Comparison of ENCODE assay signal across 8 cellular contexts in genomic region chr11:122853971-122854446, GRCh38. TPM values are rescaled to one million over a fixed set of nuclear protein-coding genes. Genes with fewer than 3 reads are reported as not detected.
DNase-seq lines count a peak whose midpoint lies in the region; ATAC-seq, FAIRE-seq and TF ChIP-seq lines count a peak whose summit lies in the region.

No MANE protein-coding gene starts in this region.

- H3K4me1 ChIP-seq in Loucy (ENCODE audit: insufficient read depth, low read length, poor library complexity, severe bottlenecking): peaks cover 50% of the 10 kb centered on the region
- no peaks in the 10 kb centered on the region for H3K4me1 ChIP-seq in ascending aorta
- H3K4me1 ChIP-seq in small intestine (ENCODE audit: control insufficient read depth in 2 of 2, insufficient read depth in 1 of 2, low read depth in 1 of 2, low read length in 1 of 2): no peaks in the 10 kb centered on the region

- H3K9me2 ChIP-seq in Loucy (replicated peaks; ENCODE audit: low read depth, low read length): no peaks in the 10 kb centered on the region

- 31 to 36% (median 36%) methylated on average over 3 of the region's 3 CpGs for WGBS in small intestine, 3 donors

- H4K20me1 ChIP-seq in Loucy (ENCODE audit: insufficient read depth, low read length, poor library complexity, severe bottlenecking): no peaks in the 10 kb centered on the region

- ATAC-seq in GM19463 (IDR thresholded peaks at IDR 0.05; ENCODE audit: unreplicated experiment): no peak

- H3K36me3 ChIP-seq in Loucy (ENCODE audit: insufficient read depth, low read length) (no peaks in the 10 kb centered on the region), ascending aorta (no peaks in the 10 kb centered on the region), small intestine (ENCODE audit: control insufficient read depth in 2 of 2, insufficient read depth in 2 of 2, low read length in 2 of 2) (no peaks in the 10 kb centered on the region)

- H2AFZ ChIP-seq in Loucy (ENCODE audit: low read length): peak overlapping the region; percentile 84

- peak; percentile 84 for TF ChIP-seq CTCF in Loucy (conservative IDR thresholded peaks at IDR 0.05; ENCODE audit: low read length)
- TF ChIP-seq CTCF in ascending aorta (IDR thresholded peaks at IDR 0.05): peak; percentile 28 to 65 (median 49)

- H3K4me3 ChIP-seq in Loucy (ENCODE audit: low read length, poor library complexity, severe bottlenecking) (no peak overlapping the region), ascending aorta (no peak overlapping the region), small intestine (ENCODE audit: low read depth in 1 of 2, low read length in 2 of 2) (no peak overlapping the region)

- H3K9me3 ChIP-seq in Loucy (ENCODE audit: insufficient read depth, low read depth, low read length): no peaks in the 10 kb centered on the region
- no peaks in the 10 kb centered on the region for H3K9me3 ChIP-seq in ascending aorta
- H3K9me3 ChIP-seq in small intestine (ENCODE audit: control insufficient read depth, low read depth): no peaks in the 10 kb centered on the region

- no peaks in the 10 kb centered on the region for H3K79me2 ChIP-seq in Loucy (ENCODE audit: insufficient read depth, low read length)

- no peak overlapping the region for H3K27ac ChIP-seq in ascending aorta
- no peak overlapping the region for H3K27ac ChIP-seq in small intestine (ENCODE audit: low read depth in 1 of 2, low read length in 1 of 2)

- peak overlapping the region; percentile 28 for H3K4me2 ChIP-seq in Loucy (ENCODE audit: low read depth, low read length, poor library complexity, severe bottlenecking)

- DNase-seq in activated CD8-positive, alpha-beta memory T cell treated with anti-CD3 and anti-CD28 coated beads, Interleukin-2, amount 50 U/mL, for 1 hour (ENCODE audit: extremely low read depth): peak; percentile 39
- DNase-seq in activated CD8-positive, alpha-beta memory T cell treated with anti-CD3 and anti-CD28 coated beads for 24 hours: no peak
- peak; percentile 64 for DNase-seq in RCC 7860 (ENCODE audit: low spot score)
- DNase-seq in ascending aorta (ENCODE audit: low spot score in 2 of 2): no peak
- peak; percentile 75 for DNase-seq in iPS DF 19.7 (ENCODE audit: low read depth, low spot score)
- DNase-seq in small intestine: peak; percentile 69

- H3F3A ChIP-seq in Loucy (ENCODE audit: low read depth): peaks cover 3% of the 10 kb centered on the region; the same call in 1 of the 2 replicates

- FAIRE-seq in RCC 7860 (lab: Jason Lieb, UNC) (peak; percentile 89), small intestine (lab: Jason Lieb, UNC) (no peak)

- intact Hi-C loops in ascending aorta (cut with DNase I): loop anchor here (1.0 to 2.0 kb wide), 2 partner anchors 225 to 273 kb away; no protein-coding TSS in a partner anchor

- H3K27me3 ChIP-seq in Loucy (ENCODE audit: insufficient read depth, low read length, poor library complexity, severe bottlenecking) (no peaks in the 10 kb centered on the region), ascending aorta (no peaks in the 10 kb centered on the region), small intestine (ENCODE audit: control insufficient read depth in 2 of 2, insufficient read depth in 2 of 2, low read length in 2 of 2) (no peaks in the 10 kb centered on the region)

- peak overlapping the region; percentile 21 for H3K9ac ChIP-seq in Loucy (ENCODE audit: low read depth, low read length, poor library complexity, severe bottlenecking)

RNA-seq across cellular contexts. Expression of gene CRTAM, which starts 15.7 kb away (rescaled TPM):
- total RNA-seq in ascending aorta: not detected
- polyA plus RNA-seq in small intestine: under 1 TPM in 2 of 3 donors, not detected in 1; 0.15 to 0.54 TPM

RNA-seq across cellular contexts. Expression of gene JHY, which starts 28.6 kb away (rescaled TPM):
- total RNA-seq in ascending aorta: 1.3 TPM
- polyA plus RNA-seq in small intestine: 1 to 10 TPM; 1.3 to 1.8 (median 1.4) TPM

Comparison
In these comparisons a context has a peak if more than half of its experiments do, and no peak if none do; other contexts are left out.
1. DNase-seq: peak in activated CD8-positive, alpha-beta memory T cell treated with anti-CD3 and anti-CD28 coated beads, Interleukin-2, amount 50 U/mL, for 1 hour (single experiment), RCC 7860 (single experiment), iPS DF 19.7 (single experiment) and small intestine (single experiment); none in activated CD8-positive, alpha-beta memory T cell treated with anti-CD3 and anti-CD28 coated beads for 24 hours (single experiment) and ascending aorta (0 of 2).